Comparison of ENCODE assay signal across 27 cellular contexts in genomic region chr3:177348974-177349373, GRCh38.
DNase-seq lines count a peak whose midpoint lies in the region; ATAC-seq, FAIRE-seq and TF ChIP-seq lines count a peak whose summit lies in the region.
"Had no signal": no experiment of that assay in that cellular context is flagged by ENCODE, and none has a peak within 500 bp of the region (broad histone marks: within the 10 kb centered on the region; RNA-seq: fewer than 3 reads in every experiment).

No MANE protein-coding gene starts in this region.

- peaks cover 6% of the 10 kb centered on the region; the same call in 1 of the 2 replicates for H3K4me1 ChIP-seq in H9 (ENCODE audit: insufficient read depth, low read length)
- peaks cover 2 to 3% of the 10 kb centered on the region in 2 experiments for H3K4me1 ChIP-seq in trophoblast cell (ENCODE audit: control insufficient read depth in 1 of 2, insufficient read depth in 2 of 2, low read length in 2 of 2)
- peaks cover 38% of the 10 kb centered on the region for H3K4me1 ChIP-seq in HepG2 (ENCODE audit: insufficient read depth, low read length)
- H3K4me1 ChIP-seq: uterus had no signal

- no peak overlapping the region for H3K4me2 ChIP-seq in H9 (ENCODE audit: insufficient read depth, insufficient read length, low read length)
- no peak overlapping the region for H3K4me2 ChIP-seq in trophoblast cell (ENCODE audit: low read length)
- no peak overlapping the region for H3K4me2 ChIP-seq in HepG2 (ENCODE audit: low read depth, low read length)

- no peak overlapping the region for H3K4me3 ChIP-seq in trophoblast cell (ENCODE audit: low read depth, low read length)
- H3K4me3 ChIP-seq in HepG2 (replicated peaks in 1 of 3; ENCODE audit: insufficient read depth in 1 of 3, low read depth in 2 of 3, low read length in 3 of 3): no peak overlapping the region
- H3K4me3 ChIP-seq: colonic mucosa, lung, right atrium auricular region, uterus had no signal

- H3K56ac ChIP-seq in H9 (ENCODE audit: insufficient read length, low read depth, low read length): no peak overlapping the region

- CTCF ChIA-PET in HepG2 (lab: Yijun Ruan, JAX; ENCODE audit: low intra/inter-chr PET ratio, low total read pairs): no interaction called here

- H3K36me3 Mint-ChIP-seq in H9 (ENCODE audit: insufficient read depth in 1 of 3, low read depth in 3 of 3) (no peaks in the 10 kb centered on the region), chondrocyte (ENCODE audit: low read depth) (no peaks in the 10 kb centered on the region)

- BruUV-seq in HepG2 (replicated peaks; lab: Mats Ljungman, UMichigan): no TSS peak

- TF ChIP-seq POLR2A in HepG2 (IDR thresholded peaks at IDR 0.05; ENCODE audit: insufficient read depth in 1 of 2, low read depth in 2 of 2, low read length in 2 of 2): no peak

- no peak for ATAC-seq in HepG2
- ATAC-seq: T-helper 17 cell had no signal

- H3K4me3 Mint-ChIP-seq in H9: no peak overlapping the region; a peak in 1 of 5 replicates
- H3K4me3 Mint-ChIP-seq in chondrocyte (ENCODE audit: unreplicated experiment): no peak overlapping the region
- H3K4me3 Mint-ChIP-seq: CD4-positive, alpha-beta T cell; T-helper 17 cell had no signal

- H4K12ac ChIP-seq in trophoblast cell (ENCODE audit: low read depth, low read length): no peak overlapping the region

- no peak overlapping the region for H2BK20ac ChIP-seq in H9 (ENCODE audit: low read depth, low read length, poor library complexity, severe bottlenecking)

- H3K27me3 ChIP-seq in H9 (ENCODE audit: insufficient read depth, low read length): peaks cover 23% of the 10 kb centered on the region; the same call in 1 of the 2 replicates
- no peaks in the 10 kb centered on the region for H3K27me3 ChIP-seq in trophoblast cell (ENCODE audit: insufficient read depth, low read length)
- H3K27me3 ChIP-seq in HepG2 (ENCODE audit: control insufficient read depth in 1 of 2, insufficient read depth in 2 of 2, low read length in 2 of 2): no peaks in the 10 kb centered on the region
- H3K27me3 ChIP-seq: brain microvascular endothelial cell, colonic mucosa, right atrium auricular region, uterus had no signal

- H3K79me2 ChIP-seq in H9 (ENCODE audit: insufficient read depth, low read length): no peaks in the 10 kb centered on the region
- H3K79me2 ChIP-seq in trophoblast cell (ENCODE audit: control insufficient read depth, insufficient read depth, low read length, poor library complexity): no peaks in the 10 kb centered on the region
- no peaks in the 10 kb centered on the region for H3K79me2 ChIP-seq in HepG2 (ENCODE audit: insufficient read depth, low read length)

- H3T11ph ChIP-seq in H9 (ENCODE audit: low read length): no peak overlapping the region

- in situ Hi-C loops in HepG2 (cut with HindIII; ENCODE audit: extremely low pct_ligation_motif_present, low pct_unique_long_range_greater_than_20kb): no loop called here

- H3K18ac ChIP-seq in H9 (ENCODE audit: insufficient read length, low read depth, low read length) (no peak overlapping the region), trophoblast cell (ENCODE audit: low read length) (no peak overlapping the region)

- H3K27me3 Mint-ChIP-seq in H9 (ENCODE audit: low read depth): peaks cover 91% of the 10 kb centered on the region
- no peaks in the 10 kb centered on the region for H3K27me3 Mint-ChIP-seq in chondrocyte (ENCODE audit: low read depth)
- H3K27me3 Mint-ChIP-seq: CD4-positive, alpha-beta T cell; T-helper 17 cell had no signal

- no peak overlapping the region for H4K91ac ChIP-seq in H9 (ENCODE audit: insufficient read length, low read depth, low read length)
- H4K91ac ChIP-seq in trophoblast cell (ENCODE audit: low read depth, low read length): peak overlapping the region; percentile 70

- H3K9me3 ChIP-seq in H9 (ENCODE audit: control insufficient read depth, low read depth, low read length): no peaks in the 10 kb centered on the region
- H3K9me3 ChIP-seq in trophoblast cell (ENCODE audit: insufficient read depth, low read depth, low read length): no peaks in the 10 kb centered on the region
- no peaks in the 10 kb centered on the region for H3K9me3 ChIP-seq in HepG2 (ENCODE audit: low read length)
- H3K9me3 ChIP-seq: colonic mucosa, right atrium auricular region, uterus had no signal

- no peaks in the 10 kb centered on the region for H3K23me2 ChIP-seq in H9 (ENCODE audit: insufficient read length, low read depth, low read length, poor library complexity, severe bottlenecking)

- TF ChIP-seq CTCF in H9 (conservative IDR thresholded peaks at IDR 0.05) (no peak), chondrocyte (IDR thresholded peaks at IDR 0.05) (no peak), HepG2 (CRISPR knock-in tag; IDR thresholded peaks at IDR 0.05) (no peak)

- H3K4ac ChIP-seq in H9 (ENCODE audit: low read depth, low read length) (no peak overlapping the region), trophoblast cell (ENCODE audit: low read depth, low read length) (no peak overlapping the region)

- H4K8ac ChIP-seq in H9 (replicated peaks; ENCODE audit: insufficient read length, low read depth, low read length): no peak overlapping the region
- no peak overlapping the region for H4K8ac ChIP-seq in trophoblast cell (ENCODE audit: low read depth, low read length)

- POLR2A ChIA-PET in HepG2 (lab: Yijun Ruan, JAX): interaction anchor here (0.8 kb wide), 1 partner anchor 9 kb away, joined by 3 read pairs; no protein-coding TSS in a partner anchor

- no peak overlapping the region for H3K27ac Mint-ChIP-seq in H9
- H3K27ac Mint-ChIP-seq in chondrocyte (ENCODE audit: unreplicated experiment): peak overlapping the region; percentile 60
- H3K27ac Mint-ChIP-seq: CD4-positive, alpha-beta T cell; T-helper 17 cell had no signal

- H3K14ac ChIP-seq in H9 (ENCODE audit: insufficient read depth, low read length) (no peak overlapping the region), trophoblast cell (ENCODE audit: low read length) (peak overlapping the region; percentile 83)

- H3K4me1 Mint-ChIP-seq in H9 (peaks cover 18 to 23% of the 10 kb centered on the region in 2 experiments), chondrocyte (ENCODE audit: low read depth) (peaks cover 59% of the 10 kb centered on the region)

- H2BK12ac ChIP-seq in H9 (ENCODE audit: insufficient read length, low read depth, low read length) (no peak overlapping the region), trophoblast cell (ENCODE audit: low read length) (peak overlapping the region; percentile 97)

- H2AK5ac ChIP-seq in H9 (ENCODE audit: insufficient read length, low read length) (peak overlapping the region; percentile 69), trophoblast cell (ENCODE audit: low read length) (no peak overlapping the region)

- WGBS in H9 (ENCODE audit: extremely low coverage, insufficient read length, low lambda C conversion rate): no CpG with 5 or more reads among the region's 2 CpGs
- WGBS in trophoblast cell (ENCODE audit: extremely low coverage, insufficient coverage, insufficient read length): no CpG with 5 or more reads among the region's 2 CpGs
- 83% methylated on average over 2 of the region's 2 CpGs for WGBS in HepG2 (ENCODE audit: low lambda C conversion rate)

- no peak for FAIRE-seq in HepG2 (lab: Jason Lieb, UNC)
- FAIRE-seq: endometrium, G401.6, GM18507, H54 had no signal

- no peak for DNase-seq in H9
- peak; percentile 10 for DNase-seq in MV-4-11 (lab: John Stamatoyannopoulos, UW)
- no peak for DNase-seq in chondrocyte (ENCODE audit: low spot score)
- no peak for DNase-seq in trophoblast cell
- no peak for DNase-seq in posterior cingulate gyrus
- no peak for DNase-seq in superior temporal gyrus (ENCODE audit: extremely low spot score)
- DNase-seq in HepG2 (ENCODE audit: low spot score): no peak
- DNase-seq: activated CD8-positive, alpha-beta memory T cell treated with anti-CD3 and anti-CD28 coated beads, Interleukin-2, amount 50 U/mL, for 48 hours; brain microvascular endothelial cell; CD4-positive, alpha-beta T cell; colonic mucosa; DMS153; NCI-H1092; NCI-H1930; NCI-H226; NCI-H774; occipital lobe; stimulated activated CD4-positive, alpha-beta T cell treated with anti-CD3 and anti-CD28 coated beads, Interleukin-12 subunit alpha, Interleukin-12 subunit beta, amount 100 ng/mL, for 4 hours; T-helper 17 cell; uterus had no signal

- H3K9me3 Mint-ChIP-seq in H9: no peaks in the 10 kb centered on the region; a peak in 2 of 5 replicates
- H3K9me3 Mint-ChIP-seq in chondrocyte (ENCODE audit: low read depth): peaks cover 5% of the 10 kb centered on the region
- H3K9me3 Mint-ChIP-seq: CD4-positive, alpha-beta T cell had no signal

- H3K9ac ChIP-seq in H9 (ENCODE audit: extremely low read depth, insufficient read length, low read length) (no peak overlapping the region), trophoblast cell (ENCODE audit: low read length) (no peak overlapping the region), HepG2 (ENCODE audit: insufficient read depth, low read depth, low read length) (no peak overlapping the region)

- TF ChIP-seq RAD21 in HepG2 (CRISPR knock-in tag; IDR thresholded peaks at IDR 0.05): no peak

- intact Hi-C loops in posterior cingulate gyrus (cut with DNase I) (no loop called here), HepG2 (cut with micrococcal nuclease; ENCODE audit: unreplicated experiment) (no loop called here)

- no peak overlapping the region for H2BK15ac ChIP-seq in H9 (ENCODE audit: low read depth, low read length)

- no peak overlapping the region for H2AFZ ChIP-seq in H9 (ENCODE audit: low read length)
- H2AFZ ChIP-seq in trophoblast cell (ENCODE audit: insufficient read depth, low read length, poor library complexity): no peak overlapping the region
- H2AFZ ChIP-seq in HepG2 (ENCODE audit: low read length): no peak overlapping the region

- H3K23ac ChIP-seq in H9 (ENCODE audit: insufficient read length, low read depth, low read length) (no peak overlapping the region), trophoblast cell (ENCODE audit: low read length) (no peak overlapping the region)

- H3K27ac ChIP-seq in H9 (ENCODE audit: insufficient read length, low read depth, low read length) (no peak overlapping the region), trophoblast cell (ENCODE audit: low read depth, low read length) (no peak overlapping the region), HepG2 (ENCODE audit: extremely low read length, insufficient read depth, low read length) (no peak overlapping the region)
- H3K27ac ChIP-seq: brain microvascular endothelial cell, colonic mucosa, right atrium auricular region, uterus, VCaP had no signal

- H2BK5ac ChIP-seq in H9 (ENCODE audit: insufficient read length, low read length) (no peak overlapping the region), trophoblast cell (ENCODE audit: low read depth, low read length, poor library complexity) (peak overlapping the region; percentile 26)

- H2BK120ac ChIP-seq in H9 (ENCODE audit: low read depth, low read length, poor library complexity, severe bottlenecking): no peak overlapping the region
- peak overlapping the region; percentile 7 for H2BK120ac ChIP-seq in trophoblast cell (ENCODE audit: insufficient read depth, low read length, poor library complexity)

- H3K36me3 ChIP-seq in trophoblast cell (ENCODE audit: control insufficient read depth in 1 of 2, insufficient read depth in 2 of 2, low read length in 2 of 2) (no peaks in the 10 kb centered on the region), HepG2 (replicated peaks in 1 of 2; ENCODE audit: control insufficient read depth in 1 of 2, insufficient read depth in 2 of 2, low read length in 2 of 2) (no peaks in the 10 kb centered on the region)
- H3K36me3 ChIP-seq: brain microvascular endothelial cell, colonic mucosa, right atrium auricular region, uterus had no signal

- no peak overlapping the region for H4K5ac ChIP-seq in H9 (ENCODE audit: insufficient read length, low read depth, low read length)

- no peak for TF ChIP-seq EP300 in HepG2 (IDR thresholded peaks at IDR 0.05; ENCODE audit: low read depth in 2 of 2, low read length in 2 of 2)
- TF ChIP-seq EP300 in HepG2 (CRISPR knock-in tag; IDR thresholded peaks at IDR 0.05; ENCODE audit: borderline replicate concordance): no peak

- no peaks in the 10 kb centered on the region for H3K79me1 ChIP-seq in H9 (ENCODE audit: insufficient read depth, low read depth, low read length, poor library complexity, severe bottlenecking)
- peaks cover 9% of the 10 kb centered on the region for H3K79me1 ChIP-seq in trophoblast cell (ENCODE audit: low read length)

- no peaks in the 10 kb centered on the region for H4K20me1 ChIP-seq in H9 (ENCODE audit: control insufficient read depth, insufficient read depth, insufficient read length)
- no peaks in the 10 kb centered on the region for H4K20me1 ChIP-seq in HepG2 (ENCODE audit: insufficient read depth, low read length)
